ENCODE assay signal across 20 cellular contexts in genomic region chr3:14222457-14222856, GRCh38. TPM values are rescaled to one million over a fixed set of nuclear protein-coding genes. Genes with fewer than 3 reads are reported as not detected.
DNase-seq lines count a peak whose midpoint lies in the region; ATAC-seq and TF ChIP-seq lines count a peak whose summit lies in the region.
"Had no signal": no experiment of that assay in that cellular context is flagged by ENCODE, and none has a peak within 500 bp of the region (broad histone marks: within the 10 kb centered on the region; RNA-seq: fewer than 3 reads in every experiment).

No MANE protein-coding gene starts in this region.

- no peaks in the 10 kb centered on the region for H3K27me3 ChIP-seq in right cardiac atrium (ENCODE audit: control insufficient read depth, insufficient read depth)
- H3K27me3 ChIP-seq in PC-9 (ENCODE audit: insufficient read depth, low read depth) = no peaks in the 10 kb centered on the region
- H3K27me3 ChIP-seq: BLaER1 treated with 17β-estradiol and CSF1 and Interleukin-3, amounts not matched to agents 10 nM and 100 nM; SJCRH30 had no signal

- no peaks in the 10 kb centered on the region for H4K20me1 ChIP-seq in PC-9 (ENCODE audit: insufficient read depth)
- H4K20me1 ChIP-seq: BLaER1 treated with 17β-estradiol and CSF1 and Interleukin-3, amounts not matched to agents 10 nM and 100 nM had no signal

- intact Hi-C loops in left ventricle myocardium superior (cut with micrococcal nuclease) = no loop called here
- intact Hi-C loops in right cardiac atrium (cut with DNase I) = no loop called here
- intact Hi-C loops in PC-9 (cut with micrococcal nuclease; ENCODE audit: unreplicated experiment) = no loop called here
- intact Hi-C loops in sciatic nerve (cut with DNase I) = no loop called here

- no peak for DNase-seq in left ventricle myocardium superior
- no peak for DNase-seq in right cardiac atrium
- no peak for DNase-seq in PC-9
- DNase-seq in fibroblast of gingiva (ENCODE audit: low read depth) = peak; percentile 45
- DNase-seq in sciatic nerve (ENCODE audit: low spot score) = no peak
- no peak for DNase-seq in anterior cingulate cortex (lab: John Stamatoyannopoulos, UW)
- DNase-seq in activated effector memory CD4-positive, alpha-beta T cell treated with anti-CD3 and anti-CD28 coated beads, Interleukin-2, amount 50 U/mL, for 16 hours = no peak
- DNase-seq: CD8-positive, alpha-beta T cell; DMS79; H9; IMR-90; Karpas-422; MM.1S; NCI-H1105; NCI-H2081; NK-92 treated with Interleukin-12 subunit alpha and Interleukin-12 subunit beta, amount 100 ng/mL, for 24 hours; SJCRH30 had no signal

- 30% methylated on average over 1 of the region's 1 CpG for whole genome bisulfite sequencing in right cardiac atrium

- H3K27ac ChIP-seq in right cardiac atrium (ENCODE audit: low read length) (no peak overlapping the region), PC-9 (peak overlapping the region; percentile 86)
- H3K27ac ChIP-seq: BLaER1 treated with 17β-estradiol and CSF1 and Interleukin-3, amounts not matched to agents 10 nM and 100 nM; RWPE1; SJCRH30 had no signal

- CTCF ChIA-PET in PC-9 (lab: Charles Lee) = no interaction called here

- no peaks in the 10 kb centered on the region for H3K36me3 ChIP-seq in PC-9 (ENCODE audit: low read depth)
- H3K36me3 ChIP-seq: BLaER1 treated with 17β-estradiol and CSF1 and Interleukin-3, amounts not matched to agents 10 nM and 100 nM; SJCRH30 had no signal

- no peaks in the 10 kb centered on the region for H3K79me2 ChIP-seq in PC-9 (ENCODE audit: low read depth)

- no TSS peak for BruUV-seq in PC-9 (replicated peaks; lab: Mats Ljungman, UMichigan)

- H3K4me1 ChIP-seq in right cardiac atrium (ENCODE audit: control insufficient read depth, insufficient read depth, low read length) (peaks cover 6% of the 10 kb centered on the region), PC-9 (replicated peaks; ENCODE audit: insufficient read depth) (peaks cover 52% of the 10 kb centered on the region)
- H3K4me1 ChIP-seq: SJCRH30 had no signal

- H3F3A ChIP-seq in PC-9 (ENCODE audit: insufficient read depth, low read depth) = peaks cover 50% of the 10 kb centered on the region

- no peak overlapping the region for H3K4me3 ChIP-seq in right cardiac atrium (ENCODE audit: low read length)
- no peak overlapping the region for H3K4me3 ChIP-seq in PC-9
- H3K4me3 ChIP-seq: BLaER1 treated with 17β-estradiol and CSF1 and Interleukin-3, amounts not matched to agents 10 nM and 100 nM; SJCRH30 had no signal

- H3K4me2 ChIP-seq in PC-9 = peak overlapping the region; percentile 89; the same call in 1 of the 2 replicates

- POLR2A ChIA-PET in PC-9 (lab: Charles Lee; ENCODE audit: unreplicated experiment) = interaction anchor here (0.6 kb wide), 1 partner anchor 257 kb away, joined by 7 read pairs; no protein-coding TSS in a partner anchor

- H3K9me3 ChIP-seq in right cardiac atrium (ENCODE audit: control insufficient read depth, low read length) (no peaks in the 10 kb centered on the region), PC-9 (ENCODE audit: insufficient read depth, low read depth) (peaks cover 26% of the 10 kb centered on the region)

- H2AFZ ChIP-seq in PC-9 = no peak overlapping the region

- ATAC-seq in left ventricle myocardium superior (peak; percentile 67), right cardiac atrium (no peak), sciatic nerve (peak; percentile 26), HG03196 (IDR thresholded peaks at IDR 0.05; ENCODE audit: unreplicated experiment) (no peak)
- ATAC-seq: CD8-positive, alpha-beta T cell had no signal

- no peaks in the 10 kb centered on the region for H3K9me2 ChIP-seq in PC-9 (ENCODE audit: insufficient read depth)

- no peak for TF ChIP-seq CTCF in PC-9 (conservative IDR thresholded peaks at IDR 0.05)

RNA-seq across cellular contexts. Expression of gene LSM3, which starts 43.8 kb away (rescaled TPM):
- total RNA-seq in left ventricle myocardium superior (15.7 TPM), right cardiac atrium (10 to 100 TPM; 13.5 to 16.5 (median 15.2) TPM), PC-9 (2021) (8.7 and 18.3 TPM in 2 replicates), sciatic nerve (8.9 TPM)
- 17.8 TPM for polyA plus RNA-seq in right cardiac atrium

RNA-seq across cellular contexts. Expression of gene XPC, which starts 44.1 kb away (rescaled TPM):
- total RNA-seq in left ventricle myocardium superior (7.9 TPM), right cardiac atrium (10 to 100 TPM; 10.7 to 16.1 (median 14.4) TPM), PC-9 (2021) (27.1 and 28.8 TPM in 2 replicates), sciatic nerve (54.2 TPM)
- 8.8 TPM for polyA plus RNA-seq in right cardiac atrium

Comparison
In these comparisons a context has a peak if more than half of its experiments do, and no peak if none do; other contexts are left out.
1. ATAC-seq: peak in left ventricle myocardium superior (single experiment) and sciatic nerve (single experiment); none in right cardiac atrium (0 of 2) and HG03196 (single experiment).